ENCODE assay signal across 9 cellular contexts in genomic region chr9:91944711-91945110, GRCh38. TPM values are rescaled to one million over a fixed set of nuclear protein-coding genes. Genes with fewer than 3 reads are reported as not detected.
"Had no signal": no experiment of that assay in that cellular context is flagged by ENCODE, and none has a peak within 500 bp of the region (broad histone marks: within the 10 kb centered on the region; RNA-seq: fewer than 3 reads in every experiment).

No MANE protein-coding gene starts in this region.

- H3K4me3 ChIP-seq: coronary artery, SJSA1, tibial nerve had no signal

- H3K27ac ChIP-seq: coronary artery, epithelial cell of prostate, SJSA1, tibial nerve had no signal

- H3K36me3 ChIP-seq: SJSA1, tibial nerve had no signal

- H3K9me3 ChIP-seq: SJSA1, tibial nerve had no signal

- DNase-seq: activated CD4-positive, alpha-beta T cell treated with anti-CD3 and anti-CD28 coated beads for 4 hours; activated naive CD4-positive, alpha-beta T cell treated with anti-CD3 and anti-CD28 coated beads for 36 hours; caudate nucleus; effector CD8-positive, alpha-beta T cell; SW 1271 had no signal

RNA-seq across cellular contexts. Expression of gene ROR2, which starts 5.3 kb away (rescaled TPM):
- total RNA-seq: activated naive CD4-positive, alpha-beta T cell treated with anti-CD3 and anti-CD28 coated beads for 36 hours had no signal
